Comparison of ENCODE assay signal across 2 cellular contexts in the genomic region with DNA sequence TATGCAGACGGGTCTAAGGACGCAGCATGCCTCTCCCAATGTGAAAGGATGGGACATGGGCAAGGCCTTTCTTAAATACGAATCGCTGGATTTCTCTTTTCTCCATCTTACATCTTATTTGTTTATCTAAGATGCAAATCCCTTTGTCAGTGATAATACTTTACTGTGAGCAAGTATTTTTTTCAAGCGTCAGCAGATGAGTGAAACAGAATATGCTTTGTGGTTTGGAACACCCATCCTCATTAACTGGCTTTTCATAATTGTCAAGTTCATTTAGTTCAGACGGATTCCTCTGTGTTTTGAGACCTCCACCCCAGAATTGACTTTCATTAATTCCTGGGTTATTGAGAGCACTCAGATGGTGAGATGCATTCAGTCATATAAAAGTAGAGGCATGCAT.
A peak's percentile ranks its signal among the peaks of the same experiment; 100 is the strongest.
TF ChIP-seq lines count a peak whose summit lies in the region.

No MANE protein-coding gene starts in this region.

TF ChIP-seq in IMR-90, 13 proteins besides CTCF, POLR2A, EP300 and RAD21 (continued from another document):
- TF ChIP-seq BHLHE40 (IDR thresholded peaks at IDR 0.05; ENCODE audit: low read depth, low read length), result no peak
- no peak for TF ChIP-seq FOS (IDR thresholded peaks at IDR 0.05; ENCODE audit: low read depth, low read length)

TF ChIP-seq in GM12878, 131 proteins besides CTCF, POLR2A, EP300 and RAD21 (continued from another document):
- TF ChIP-seq, protein P1, sequence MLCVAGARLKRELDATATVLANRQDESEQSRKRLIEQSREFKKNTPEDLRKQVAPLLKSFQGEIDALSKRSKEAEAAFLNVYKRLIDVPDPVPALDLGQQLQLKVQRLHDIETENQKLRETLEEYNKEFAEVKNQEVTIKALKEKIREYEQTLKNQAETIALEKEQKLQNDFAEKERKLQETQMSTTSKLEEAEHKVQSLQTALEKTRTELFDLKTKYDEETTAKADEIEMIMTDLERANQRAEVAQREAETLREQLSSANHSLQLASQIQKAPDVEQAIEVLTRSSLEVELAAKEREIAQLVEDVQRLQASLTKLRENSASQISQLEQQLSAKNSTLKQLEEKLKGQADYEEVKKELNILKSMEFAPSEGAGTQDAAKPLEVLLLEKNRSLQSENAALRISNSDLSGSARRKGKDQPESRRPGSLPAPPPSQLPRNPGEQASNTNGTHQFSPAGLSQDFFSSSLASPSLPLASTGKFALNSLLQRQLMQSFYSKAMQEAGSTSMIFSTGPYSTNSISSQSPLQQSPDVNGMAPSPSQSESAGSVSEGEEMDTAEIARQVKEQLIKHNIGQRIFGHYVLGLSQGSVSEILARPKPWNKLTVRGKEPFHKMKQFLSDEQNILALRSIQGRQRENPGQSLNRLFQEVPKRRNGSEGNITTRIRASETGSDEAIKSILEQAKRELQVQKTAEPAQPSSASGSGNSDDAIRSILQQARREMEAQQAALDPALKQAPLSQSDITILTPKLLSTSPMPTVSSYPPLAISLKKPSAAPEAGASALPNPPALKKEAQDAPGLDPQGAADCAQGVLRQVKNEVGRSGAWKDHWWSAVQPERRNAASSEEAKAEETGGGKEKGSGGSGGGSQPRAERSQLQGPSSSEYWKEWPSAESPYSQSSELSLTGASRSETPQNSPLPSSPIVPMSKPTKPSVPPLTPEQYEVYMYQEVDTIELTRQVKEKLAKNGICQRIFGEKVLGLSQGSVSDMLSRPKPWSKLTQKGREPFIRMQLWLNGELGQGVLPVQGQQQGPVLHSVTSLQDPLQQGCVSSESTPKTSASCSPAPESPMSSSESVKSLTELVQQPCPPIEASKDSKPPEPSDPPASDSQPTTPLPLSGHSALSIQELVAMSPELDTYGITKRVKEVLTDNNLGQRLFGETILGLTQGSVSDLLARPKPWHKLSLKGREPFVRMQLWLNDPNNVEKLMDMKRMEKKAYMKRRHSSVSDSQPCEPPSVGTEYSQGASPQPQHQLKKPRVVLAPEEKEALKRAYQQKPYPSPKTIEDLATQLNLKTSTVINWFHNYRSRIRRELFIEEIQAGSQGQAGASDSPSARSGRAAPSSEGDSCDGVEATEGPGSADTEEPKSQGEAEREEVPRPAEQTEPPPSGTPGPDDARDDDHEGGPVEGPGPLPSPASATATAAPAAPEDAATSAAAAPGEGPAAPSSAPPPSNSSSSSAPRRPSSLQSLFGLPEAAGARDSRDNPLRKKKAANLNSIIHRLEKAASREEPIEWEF (IDR thresholded peaks at IDR 0.05; ENCODE audit: insufficient replicate concordance, low read depth, low read length), result no peak
- 0 out of 4 replicates have a peak, but pooled peaks of 1 of the 2 experiments have one; percentile 12 for TF ChIP-seq IKZF2 (IDR thresholded peaks at IDR 0.05)
- no peak for TF ChIP-seq ZZZ3 (IDR thresholded peaks at IDR 0.05; ENCODE audit: control insufficient read depth, insufficient read length, low read depth)
- TF ChIP-seq SPI1 (IDR thresholded peaks at IDR 0.05; ENCODE audit: borderline replicate concordance, insufficient read depth, low read depth, low read length), result no peak
- TF ChIP-seq, protein P2, sequence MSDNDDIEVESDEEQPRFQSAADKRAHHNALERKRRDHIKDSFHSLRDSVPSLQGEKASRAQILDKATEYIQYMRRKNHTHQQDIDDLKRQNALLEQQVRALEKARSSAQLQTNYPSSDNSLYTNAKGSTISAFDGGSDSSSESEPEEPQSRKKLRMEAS (IDR thresholded peaks at IDR 0.05; ENCODE audit: low read depth, low read length), result no peak
- TF ChIP-seq ATF7 (IDR thresholded peaks at IDR 0.05; ENCODE audit: low read depth), result no peak; the same call in 1 of the 2 replicates
- TF ChIP-seq TAF1 (IDR thresholded peaks at IDR 0.05; ENCODE audit: borderline replicate concordance, low read depth, low read length), result no peak
- no peak for TF ChIP-seq ZNF622 (IDR thresholded peaks at IDR 0.05)
- TF ChIP-seq CHD2 (IDR thresholded peaks at IDR 0.05; ENCODE audit: borderline replicate concordance, low read depth, low read length), result 0 out of 2 replicates have a peak, but pooled peaks have one; percentile 12
- TF ChIP-seq FOXM1 (IDR thresholded peaks at IDR 0.05; ENCODE audit: low read depth, low read length), result no peak
- TF ChIP-seq SMAD5 (IDR thresholded peaks at IDR 0.05; ENCODE audit: low read depth), result no peak
- TF ChIP-seq, protein P3, sequence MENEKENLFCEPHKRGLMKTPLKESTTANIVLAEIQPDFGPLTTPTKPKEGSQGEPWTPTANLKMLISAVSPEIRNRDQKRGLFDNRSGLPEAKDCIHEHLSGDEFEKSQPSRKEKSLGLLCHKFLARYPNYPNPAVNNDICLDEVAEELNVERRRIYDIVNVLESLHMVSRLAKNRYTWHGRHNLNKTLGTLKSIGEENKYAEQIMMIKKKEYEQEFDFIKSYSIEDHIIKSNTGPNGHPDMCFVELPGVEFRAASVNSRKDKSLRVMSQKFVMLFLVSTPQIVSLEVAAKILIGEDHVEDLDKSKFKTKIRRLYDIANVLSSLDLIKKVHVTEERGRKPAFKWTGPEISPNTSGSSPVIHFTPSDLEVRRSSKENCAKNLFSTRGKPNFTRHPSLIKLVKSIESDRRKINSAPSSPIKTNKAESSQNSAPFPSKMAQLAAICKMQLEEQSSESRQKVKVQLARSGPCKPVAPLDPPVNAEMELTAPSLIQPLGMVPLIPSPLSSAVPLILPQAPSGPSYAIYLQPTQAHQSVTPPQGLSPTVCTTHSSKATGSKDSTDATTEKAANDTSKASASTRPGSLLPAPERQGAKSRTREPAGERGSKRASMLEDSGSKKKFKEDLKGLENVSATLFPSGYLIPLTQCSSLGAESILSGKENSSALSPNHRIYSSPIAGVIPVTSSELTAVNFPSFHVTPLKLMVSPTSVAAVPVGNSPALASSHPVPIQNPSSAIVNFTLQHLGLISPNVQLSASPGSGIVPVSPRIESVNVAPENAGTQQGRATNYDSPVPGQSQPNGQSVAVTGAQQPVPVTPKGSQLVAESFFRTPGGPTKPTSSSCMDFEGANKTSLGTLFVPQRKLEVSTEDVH (IDR thresholded peaks at IDR 0.05; ENCODE audit: low read depth, partially characterized antibody), result no peak
- peak; percentile 21; the same call in 1 of the 2 replicates for TF ChIP-seq NBN (IDR thresholded peaks at IDR 0.05)
- TF ChIP-seq NR2F1 (conservative IDR thresholded peaks at IDR 0.05), result peak; percentile 48; the same call in 1 of the 2 replicates
- no peak for TF ChIP-seq ZNF207 (IDR thresholded peaks at IDR 0.05; ENCODE audit: borderline replicate concordance)
- no peak for TF ChIP-seq CBFB (IDR thresholded peaks at IDR 0.05; ENCODE audit: low read depth)
- TF ChIP-seq SMARCA5 (IDR thresholded peaks at IDR 0.05), result peak; percentile 74; the same call in 1 of the 2 replicates
- TF ChIP-seq NFXL1 (IDR thresholded peaks at IDR 0.05; ENCODE audit: borderline replicate concordance), result no peak
- TF ChIP-seq MTA2 (IDR thresholded peaks at IDR 0.05; ENCODE audit: low read depth), result peak; percentile 82
- TF ChIP-seq, protein P4, sequence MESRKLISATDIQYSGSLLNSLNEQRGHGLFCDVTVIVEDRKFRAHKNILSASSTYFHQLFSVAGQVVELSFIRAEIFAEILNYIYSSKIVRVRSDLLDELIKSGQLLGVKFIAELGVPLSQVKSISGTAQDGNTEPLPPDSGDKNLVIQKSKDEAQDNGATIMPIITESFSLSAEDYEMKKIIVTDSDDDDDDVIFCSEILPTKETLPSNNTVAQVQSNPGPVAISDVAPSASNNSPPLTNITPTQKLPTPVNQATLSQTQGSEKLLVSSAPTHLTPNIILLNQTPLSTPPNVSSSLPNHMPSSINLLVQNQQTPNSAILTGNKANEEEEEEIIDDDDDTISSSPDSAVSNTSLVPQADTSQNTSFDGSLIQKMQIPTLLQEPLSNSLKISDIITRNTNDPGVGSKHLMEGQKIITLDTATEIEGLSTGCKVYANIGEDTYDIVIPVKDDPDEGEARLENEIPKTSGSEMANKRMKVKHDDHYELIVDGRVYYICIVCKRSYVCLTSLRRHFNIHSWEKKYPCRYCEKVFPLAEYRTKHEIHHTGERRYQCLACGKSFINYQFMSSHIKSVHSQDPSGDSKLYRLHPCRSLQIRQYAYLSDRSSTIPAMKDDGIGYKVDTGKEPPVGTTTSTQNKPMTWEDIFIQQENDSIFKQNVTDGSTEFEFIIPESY (IDR thresholded peaks at IDR 0.05), result no peak
